Comparison of ENCODE assay signal across 1 cellular context in genomic region chr15:100220058-100220728, GRCh38.
A peak's percentile ranks its signal among the peaks of the same experiment; 100 is the strongest.
TF ChIP-seq lines count a peak whose summit lies in the region.

No MANE protein-coding gene starts in this region.

TF ChIP-seq in HEK293, 187 proteins besides CTCF, POLR2A, EP300 and RAD21 (continued from another document and continues in another):
- no peak for TF ChIP-seq ZSCAN16 (tag by site-specific recombination; IDR thresholded peaks at IDR 0.05)
- no peak for TF ChIP-seq ZNF239 (tag by site-specific recombination; IDR thresholded peaks at IDR 0.05)
- TF ChIP-seq HOXA7 (CRISPR knock-in tag; IDR thresholded peaks at IDR 0.05; ENCODE audit: borderline replicate concordance), result no peak
- no peak for TF ChIP-seq ZNF513 (tag by site-specific recombination; IDR thresholded peaks at IDR 0.05)
- no peak for TF ChIP-seq ZNF274 (IDR thresholded peaks at IDR 0.05; ENCODE audit: low read length)
- TF ChIP-seq ZNF274 (tag by site-specific recombination; IDR thresholded peaks at IDR 0.05; ENCODE audit: borderline replicate concordance), result no peak
- TF ChIP-seq INSM2 (tag by site-specific recombination; IDR thresholded peaks at IDR 0.05), result no peak
- TF ChIP-seq ZNF560 (tag by site-specific recombination; IDR thresholded peaks at IDR 0.05; ENCODE audit: borderline replicate concordance), result no peak
- TF ChIP-seq OSR2 (tag by site-specific recombination; IDR thresholded peaks at IDR 0.05), result peak; percentile 64
- no peak for TF ChIP-seq ZNF549 (tag by site-specific recombination; IDR thresholded peaks at IDR 0.05)
- TF ChIP-seq ZNF354C (tag by site-specific recombination; IDR thresholded peaks at IDR 0.05; ENCODE audit: borderline replicate concordance, low read depth), result no peak
- TF ChIP-seq ATF2 (tag by site-specific recombination; IDR thresholded peaks at IDR 0.05; ENCODE audit: low read depth), result peak; percentile 71
- peak; percentile 72; the same call in 1 of the 2 replicates for TF ChIP-seq TRIM28 (IDR thresholded peaks at IDR 0.05; ENCODE audit: borderline replicate concordance, low read length)
- peak; percentile 85 for TF ChIP-seq ZBTB21 (tag by site-specific recombination; IDR thresholded peaks at IDR 0.05)
- no peak for TF ChIP-seq PRDM2 (tag by site-specific recombination; IDR thresholded peaks at IDR 0.05; ENCODE audit: borderline replicate concordance)
- no peak for TF ChIP-seq ZNF555 (tag by site-specific recombination; conservative IDR thresholded peaks at IDR 0.05)
- TF ChIP-seq ZNF157 (tag by site-specific recombination; IDR thresholded peaks at IDR 0.05), result no peak
- TF ChIP-seq ZNF292 (tag by site-specific recombination; IDR thresholded peaks at IDR 0.05; ENCODE audit: borderline replicate concordance, low read depth), result no peak
- TF ChIP-seq ZBTB17 (tag by site-specific recombination; IDR thresholded peaks at IDR 0.05), result peak; percentile 73
- 0 out of 2 replicates have a peak, but pooled peaks have one; percentile 65 for TF ChIP-seq BCL11A (tag by site-specific recombination; IDR thresholded peaks at IDR 0.05; ENCODE audit: low read depth)
- no peak for TF ChIP-seq ZNF529 (tag by site-specific recombination; IDR thresholded peaks at IDR 0.05; ENCODE audit: insufficient replicate concordance)
- TF ChIP-seq KLF8 (tag by site-specific recombination; IDR thresholded peaks at IDR 0.05), result no peak
- no peak for TF ChIP-seq ZNF221 (tag by site-specific recombination; IDR thresholded peaks at IDR 0.05; ENCODE audit: borderline replicate concordance)
- TF ChIP-seq ZNF660 (tag by site-specific recombination; IDR thresholded peaks at IDR 0.05), result no peak
- no peak for TF ChIP-seq ZNF624 (tag by site-specific recombination; IDR thresholded peaks at IDR 0.05)
- no peak for TF ChIP-seq ZNF16 (tag by site-specific recombination; IDR thresholded peaks at IDR 0.05; ENCODE audit: low read depth)
- peak; percentile 62; the same call in 1 of the 2 replicates for TF ChIP-seq ZNF24 (tag by site-specific recombination; IDR thresholded peaks at IDR 0.05)
- TF ChIP-seq HIC1 (tag by site-specific recombination; IDR thresholded peaks at IDR 0.05), result peak; percentile 47; the same call in 1 of the 2 replicates
- peak; percentile 33; the same call in 1 of the 2 replicates for TF ChIP-seq KLF10 (tag by site-specific recombination; IDR thresholded peaks at IDR 0.05)
- TF ChIP-seq ZBTB26 (tag by site-specific recombination; optimal IDR thresholded peaks at IDR 0.05), result peak; percentile 19
- no peak for TF ChIP-seq ZNF19 (tag by site-specific recombination; IDR thresholded peaks at IDR 0.05; ENCODE audit: low read depth)
- no peak for TF ChIP-seq ZNF133 (tag by site-specific recombination; IDR thresholded peaks at IDR 0.05)
- no peak for TF ChIP-seq ZNF37A (tag by site-specific recombination; IDR thresholded peaks at IDR 0.05)
- no peak for TF ChIP-seq TSHZ1 (tag by site-specific recombination; IDR thresholded peaks at IDR 0.05; ENCODE audit: borderline replicate concordance)
- TF ChIP-seq ZNF394 (tag by site-specific recombination; IDR thresholded peaks at IDR 0.05; ENCODE audit: borderline replicate concordance), result peak; percentile 61; the same call in 1 of the 2 replicates
- TF ChIP-seq ZSCAN5A (tag by site-specific recombination; IDR thresholded peaks at IDR 0.05), result no peak
- no peak for TF ChIP-seq ZNF214 (tag by site-specific recombination; IDR thresholded peaks at IDR 0.05; ENCODE audit: borderline replicate concordance)
- TF ChIP-seq GLIS2 (tag by site-specific recombination; IDR thresholded peaks at IDR 0.05), result no peak
- no peak for TF ChIP-seq ZNF2 (tag by site-specific recombination; IDR thresholded peaks at IDR 0.05)
- TF ChIP-seq AEBP2 (tag by site-specific recombination; IDR thresholded peaks at IDR 0.05; ENCODE audit: borderline replicate concordance), result no peak
